In genomic region chr15:55319537-55320325, GRCh38 we compare ENCODE assay signal across 8 cellular contexts. TPM values are rescaled to one million over a fixed set of nuclear protein-coding genes. Genes with fewer than 3 reads are reported as not detected.
DNase-seq lines count a peak whose midpoint lies in the region; ATAC-seq and TF ChIP-seq lines count a peak whose summit lies in the region.

No MANE protein-coding gene starts in this region.

- peak overlapping the region; percentile 90 for H3K4me2 ChIP-seq in skeletal muscle satellite cell (ENCODE audit: low read length)

- H3K4me3 ChIP-seq in heart left ventricle (peak overlapping the region; percentile 65 to 95 (median 76)), WI38 (ENCODE audit: low read depth, low read length) (peak overlapping the region; percentile 70), right atrium auricular region (peak overlapping the region; percentile 76 to 82), skeletal muscle satellite cell (ENCODE audit: low read length) (peak overlapping the region; percentile 80)

- H3K9ac ChIP-seq in skeletal muscle satellite cell (ENCODE audit: low read depth, low read length): peak overlapping the region; percentile 94

- no peaks in the 10 kb centered on the region for H3K27me3 ChIP-seq in heart left ventricle
- H3K27me3 ChIP-seq in right atrium auricular region: no peaks in the 10 kb centered on the region
- H3K27me3 ChIP-seq in skeletal muscle satellite cell (ENCODE audit: control insufficient read depth, insufficient read depth, low read length): no peaks in the 10 kb centered on the region

- 72 to 80% (median 74%) methylated on average over 5 of the region's 5 CpGs for WGBS in heart left ventricle, 4 donors

- no peak for TF ChIP-seq POLR2A in heart left ventricle (IDR thresholded peaks at IDR 0.05)

- no peak for DNase-seq in heart left ventricle
- no peak for DNase-seq in Right ventricle myocardium superior
- no peak for DNase-seq in right atrium auricular region (ENCODE audit: low spot score)
- DNase-seq in caudate nucleus (lab: John Stamatoyannopoulos, UW): no peak
- DNase-seq in DMS153 treated with DMSO at 0.1 percent for 48 hours (lab: John Stamatoyannopoulos, UW; ENCODE audit: unreplicated experiment): no peak

- no peak for ATAC-seq in heart left ventricle
- no peak for ATAC-seq in Right ventricle myocardium superior (ENCODE audit: poor library complexity)
- ATAC-seq in HG03469 (IDR thresholded peaks at IDR 0.05; ENCODE audit: unreplicated experiment): peak; percentile 37

- H3K27ac ChIP-seq in heart left ventricle (peak overlapping the region in 10 of 12 donors; percentile 13 to 95 (median 85)), right atrium auricular region (peak overlapping the region; percentile 79 to 95), caudate nucleus (ENCODE audit: low read depth, low read length) (no peak overlapping the region)

- peaks cover 4 to 61% (median 24%) of the 10 kb centered on the region in 12 donors for H3K4me1 ChIP-seq in heart left ventricle
- peaks cover 0 to 28% of the 10 kb centered on the region in 2 donors for H3K4me1 ChIP-seq in right atrium auricular region
- H3K4me1 ChIP-seq in skeletal muscle satellite cell (ENCODE audit: control insufficient read depth, insufficient read depth, low read length): peaks cover 14% of the 10 kb centered on the region

- TF ChIP-seq CTCF in heart left ventricle (IDR thresholded peaks at IDR 0.05) (no peak), WI38 (IDR thresholded peaks at IDR 0.05; ENCODE audit: low read depth, low read length) (no peak), right atrium auricular region (IDR thresholded peaks at IDR 0.05) (no peak)

- H3K9me3 ChIP-seq in heart left ventricle: no peaks in the 10 kb centered on the region
- H3K9me3 ChIP-seq in right atrium auricular region: no peaks in the 10 kb centered on the region
- no peaks in the 10 kb centered on the region for H3K9me3 ChIP-seq in skeletal muscle satellite cell (replicated peaks; ENCODE audit: low read length)

- H3K36me3 ChIP-seq in heart left ventricle: peaks cover 0 to 6% (median 5%) of the 10 kb centered on the region in 9 donors
- H3K36me3 ChIP-seq in right atrium auricular region: no peaks in the 10 kb centered on the region
- no peaks in the 10 kb centered on the region for H3K36me3 ChIP-seq in skeletal muscle satellite cell (ENCODE audit: insufficient read depth, low read length)

- intact Hi-C loops in heart left ventricle (cut with DNase I) (loop anchor here in 2 of 10 donors (2.0 to 10.0 kb wide), 2 partner anchors 55 to 89 kb away; partner anchors contain the start of genes CCPG1 (in 1 of the 2) and PIERCE2 (in 1 of the 2)), Right ventricle myocardium superior (cut with DNase I) (no loop called here)

RNA-seq across cellular contexts. Expression of gene PIGB, which starts 0.7 kb away (rescaled TPM):
- 10 to 100 TPM in 1 of 9 donors, 1 to 10 TPM in 8; 2.4 to 10.3 (median 3.0) TPM for total RNA-seq in heart left ventricle
- polyA plus RNA-seq in heart left ventricle: 1 to 10 TPM; 2.3 to 3.5 TPM
- 3.5 TPM for total RNA-seq in Right ventricle myocardium superior
- 1 to 10 TPM; 3.2 to 3.3 TPM for total RNA-seq in right atrium auricular region
- 16.2 and 17.0 TPM in 2 replicates for total RNA-seq in skeletal muscle satellite cell (2012; rRNA removed)

RNA-seq across cellular contexts. Expression of gene PIGBOS1, which starts 0.8 kb away (rescaled TPM):
- total RNA-seq in heart left ventricle (10 to 100 TPM in 1 of 9 donors, 1 to 10 TPM in 8; 5.8 to 12.0 (median 7.7) TPM), Right ventricle myocardium superior (6.6 TPM), right atrium auricular region (10 to 100 TPM; 11.4 to 14.8 TPM)
- polyA plus RNA-seq in heart left ventricle: 10 to 100 TPM; 14.8 to 18.0 TPM
- total RNA-seq in skeletal muscle satellite cell (2012; rRNA removed): 12.7 and 15.0 TPM in 2 replicates

RNA-seq across cellular contexts. Expression of gene RAB27A, which starts 30.1 kb away (rescaled TPM):
- total RNA-seq in heart left ventricle (10 to 100 TPM in 1 of 9 donors, 1 to 10 TPM in 8; 1.8 to 17.2 (median 4.2) TPM), Right ventricle myocardium superior (4.8 TPM), right atrium auricular region (1 to 10 TPM; 5.0 to 7.9 TPM)
- 1 to 10 TPM; 1.4 to 9.0 TPM for polyA plus RNA-seq in heart left ventricle
- total RNA-seq in skeletal muscle satellite cell (2012; rRNA removed): 4.3 and 5.2 TPM in 2 replicates
